ENCODE assay signal across 1 cellular context in genomic region chr3:195154111-195154791, GRCh38.
TF ChIP-seq lines count a peak whose summit lies in the region.

No MANE protein-coding gene starts in this region.

TF ChIP-seq in K562, 482 proteins besides CTCF, POLR2A, EP300 and RAD21 (continued from another document):
- TF ChIP-seq ZNF395 (CRISPR knock-in tag; IDR thresholded peaks at IDR 0.05) (no peak; the same call in 1 of the 2 replicates), FIP1L1 (IDR thresholded peaks at IDR 0.05; ENCODE audit: low read depth, low read length, poor library complexity, severe bottlenecking) (no peak), MECOM (CRISPR knock-in tag; IDR thresholded peaks at IDR 0.05) (peak; percentile 31; the same call in 1 of the 2 replicates), E2F6 (IDR thresholded peaks at IDR 0.05; ENCODE audit: borderline replicate concordance in 1 of 2, extremely low read depth in 1 of 2, insufficient read depth in 1 of 2, insufficient read length in 1 of 2, low read depth in 1 of 2, low read length in 1 of 2, poor library complexity in 1 of 2, severe bottlenecking in 1 of 2) (peak; percentile 39 to 76), MXI1 (IDR thresholded peaks at IDR 0.05; ENCODE audit: low read depth, low read length) (no peak), NR2C1 (IDR thresholded peaks at IDR 0.05) (no peak), NR2C1 (tag; IDR thresholded peaks at IDR 0.05) (0 out of 2 replicates have a peak, but pooled peaks have one; percentile 15), CHAMP1 (IDR thresholded peaks at IDR 0.05) (no peak), PTRF (tag; IDR thresholded peaks at IDR 0.05) (0 out of 2 replicates have a peak, but pooled peaks have one; percentile 17), RBM15 (IDR thresholded peaks at IDR 0.05; ENCODE audit: insufficient read depth, low read length) (no peak), PHB2 (IDR thresholded peaks at IDR 0.05; ENCODE audit: low read depth) (no peak), HBP1 (CRISPR knock-in tag; IDR thresholded peaks at IDR 0.05) (no peak), MYNN (IDR thresholded peaks at IDR 0.05) (no peak), MYNN (CRISPR knock-in tag; IDR thresholded peaks at IDR 0.05) (no peak), ATF6 (CRISPR knock-in tag; IDR thresholded peaks at IDR 0.05) (no peak), ZNF354B (CRISPR knock-in tag; IDR thresholded peaks at IDR 0.05) (no peak), MAX (CRISPR knock-in tag; IDR thresholded peaks at IDR 0.05) (peak; percentile 40), DMBX1 (CRISPR knock-in tag; IDR thresholded peaks at IDR 0.05; ENCODE audit: borderline replicate concordance) (0 out of 2 replicates have a peak, but pooled peaks have one; percentile 18), CLOCK (CRISPR knock-in tag; IDR thresholded peaks at IDR 0.05; ENCODE audit: borderline replicate concordance) (0 out of 2 replicates have a peak, but pooled peaks have one; percentile 5), CHD4 (IDR thresholded peaks at IDR 0.05; ENCODE audit: insufficient read depth, insufficient replicate concordance, low read depth, low read length, poor library complexity, severe bottlenecking) (no peak), ZNF431 (CRISPR knock-in tag; IDR thresholded peaks at IDR 0.05) (no peak), BCOR (IDR thresholded peaks at IDR 0.05) (no peak), ZNF57 (CRISPR knock-in tag; IDR thresholded peaks at IDR 0.05) (no peak), SAFB (IDR thresholded peaks at IDR 0.05; ENCODE audit: borderline replicate concordance, low read depth, low read length) (no peak), SRF (CRISPR knock-in tag; IDR thresholded peaks at IDR 0.05) (no peak), SIN3B (IDR thresholded peaks at IDR 0.05; ENCODE audit: low read depth) (no peak), ZNF584 (CRISPR knock-in tag; IDR thresholded peaks at IDR 0.05; ENCODE audit: low read depth) (peak; percentile 73; the same call in 1 of the 2 replicates), ZNF740 (CRISPR knock-in tag; IDR thresholded peaks at IDR 0.05) (no peak), ZNF740 (tag; IDR thresholded peaks at IDR 0.05) (no peak), HMGN3 (IDR thresholded peaks at IDR 0.05; ENCODE audit: borderline replicate concordance, extremely low read depth, insufficient read length, low read depth, low read length) (no peak), L3MBTL2 (IDR thresholded peaks at IDR 0.05) (peak; percentile 71)
